1 cellular context compared by ENCODE assay signal in genomic region chr11:118998822-118999221, GRCh38.
TF ChIP-seq lines count a peak whose summit lies in the region.

No MANE protein-coding gene starts in this region.

TF ChIP-seq in SK-N-SH, 30 proteins besides CTCF, POLR2A, EP300 and RAD21 (continued from another document):
- no peak for TF ChIP-seq GATA2 (CRISPR knock-in tag; IDR thresholded peaks at IDR 0.05)
- no peak for TF ChIP-seq RFX5 (IDR thresholded peaks at IDR 0.05; ENCODE audit: low read length)
- no peak for TF ChIP-seq YY1 (IDR thresholded peaks at IDR 0.05; ENCODE audit: low read depth)
- TF ChIP-seq, protein P1, sequence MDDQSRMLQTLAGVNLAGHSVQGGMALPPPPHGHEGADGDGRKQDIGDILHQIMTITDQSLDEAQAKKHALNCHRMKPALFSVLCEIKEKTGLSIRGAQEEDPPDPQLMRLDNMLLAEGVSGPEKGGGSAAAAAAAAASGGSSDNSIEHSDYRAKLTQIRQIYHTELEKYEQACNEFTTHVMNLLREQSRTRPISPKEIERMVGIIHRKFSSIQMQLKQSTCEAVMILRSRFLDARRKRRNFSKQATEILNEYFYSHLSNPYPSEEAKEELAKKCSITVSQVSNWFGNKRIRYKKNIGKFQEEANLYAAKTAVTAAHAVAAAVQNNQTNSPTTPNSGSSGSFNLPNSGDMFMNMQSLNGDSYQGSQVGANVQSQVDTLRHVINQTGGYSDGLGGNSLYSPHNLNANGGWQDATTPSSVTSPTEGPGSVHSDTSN (IDR thresholded peaks at IDR 0.05) = peak; percentile 47; the same call in 1 of the 2 replicates
- TF ChIP-seq ELF1 (IDR thresholded peaks at IDR 0.05) = no peak
- TF ChIP-seq, protein P2, sequence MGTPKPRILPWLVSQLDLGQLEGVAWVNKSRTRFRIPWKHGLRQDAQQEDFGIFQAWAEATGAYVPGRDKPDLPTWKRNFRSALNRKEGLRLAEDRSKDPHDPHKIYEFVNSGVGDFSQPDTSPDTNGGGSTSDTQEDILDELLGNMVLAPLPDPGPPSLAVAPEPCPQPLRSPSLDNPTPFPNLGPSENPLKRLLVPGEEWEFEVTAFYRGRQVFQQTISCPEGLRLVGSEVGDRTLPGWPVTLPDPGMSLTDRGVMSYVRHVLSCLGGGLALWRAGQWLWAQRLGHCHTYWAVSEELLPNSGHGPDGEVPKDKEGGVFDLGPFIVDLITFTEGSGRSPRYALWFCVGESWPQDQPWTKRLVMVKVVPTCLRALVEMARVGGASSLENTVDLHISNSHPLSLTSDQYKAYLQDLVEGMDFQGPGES (IDR thresholded peaks at IDR 0.05; ENCODE audit: low read depth, low read length) = no peak
- TF ChIP-seq EZH2phosphoT487 (IDR thresholded peaks at IDR 0.05; ENCODE audit: borderline replicate concordance, low read depth) = no peak
- TF ChIP-seq, protein P3, sequence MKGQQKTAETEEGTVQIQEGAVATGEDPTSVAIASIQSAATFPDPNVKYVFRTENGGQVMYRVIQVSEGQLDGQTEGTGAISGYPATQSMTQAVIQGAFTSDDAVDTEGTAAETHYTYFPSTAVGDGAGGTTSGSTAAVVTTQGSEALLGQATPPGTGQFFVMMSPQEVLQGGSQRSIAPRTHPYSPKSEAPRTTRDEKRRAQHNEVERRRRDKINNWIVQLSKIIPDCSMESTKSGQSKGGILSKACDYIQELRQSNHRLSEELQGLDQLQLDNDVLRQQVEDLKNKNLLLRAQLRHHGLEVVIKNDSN (IDR thresholded peaks at IDR 0.05; ENCODE audit: borderline replicate concordance, low read depth) = no peak
TF ChIP-seq in SK-N-SH: peak in this region for 6.
